Comparison of ENCODE assay signal across 14 cellular contexts in the genomic region with DNA sequence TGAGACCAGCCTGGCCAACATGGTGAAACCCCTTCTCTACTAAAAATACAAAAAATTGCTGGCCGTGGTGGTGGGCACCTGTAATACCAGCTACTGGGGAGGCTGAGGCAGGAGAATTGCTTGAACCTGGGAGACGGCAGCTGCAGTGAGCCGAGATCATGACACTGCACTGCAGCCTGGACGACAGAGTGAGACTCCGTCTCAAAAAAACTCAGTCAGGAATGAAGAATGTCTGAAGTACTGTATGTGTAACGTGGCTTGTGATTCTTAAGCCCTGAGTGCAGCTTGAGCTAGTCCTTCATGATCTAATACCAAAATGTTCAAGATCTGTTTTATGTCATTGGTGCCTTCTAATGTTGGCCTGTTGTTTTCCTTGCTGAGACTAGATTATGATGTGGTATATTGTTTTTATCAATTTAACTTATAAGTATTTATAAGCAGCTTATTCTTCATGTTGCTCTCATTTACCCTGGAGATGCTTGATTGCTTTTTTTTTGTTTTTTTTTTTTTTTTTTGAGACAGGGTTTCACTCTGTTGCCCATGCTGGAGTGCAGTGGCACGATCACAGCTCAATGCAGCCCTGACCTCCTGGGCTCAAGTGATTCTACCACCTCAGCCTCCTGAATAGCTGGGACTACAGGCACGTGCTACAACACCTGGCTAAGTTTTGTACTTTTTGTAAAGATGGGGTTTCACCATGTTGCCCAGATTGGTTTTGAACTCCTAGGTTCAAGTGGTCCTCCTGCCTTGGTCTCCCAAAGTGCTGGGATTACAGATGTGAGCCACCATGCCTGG. TPM values are rescaled to one million over a fixed set of nuclear protein-coding genes. Genes with fewer than 3 reads are reported as not detected.
DNase-seq lines count a peak whose midpoint lies in the region; FAIRE-seq and TF ChIP-seq lines count a peak whose summit lies in the region.
"Not testable (repeated sequence)": the region's sequence is repeated elsewhere in the genome, so short reads cannot be mapped to it uniquely, and the experiment has no call there.
"Had no signal": no experiment of that assay in that cellular context is flagged by ENCODE, and none has a peak within 500 bp of the region (broad histone marks: within the 10 kb centered on the region; RNA-seq: fewer than 3 reads in every experiment).

No MANE protein-coding gene starts in this region.

- not testable (repeated sequence) for H3K27ac ChIP-seq in BLaER1 treated with 17β-estradiol and CSF1 and Interleukin-3, amounts not matched to agents 10 nM and 100 nM; right atrium auricular region; trophoblast cell (ENCODE audit: low read depth, low read length)
- H3K27ac ChIP-seq in Karpas-422 (ENCODE audit: low read length), result peak overlapping the region; percentile 10; the same call in 1 of the 2 replicates

- H3K4me2 ChIP-seq in BLaER1 treated with 17β-estradiol and CSF1 and Interleukin-3, amounts not matched to agents 10 nM and 100 nM, result peak overlapping the region in 8 of 11 experiments; percentile 41 to 77 (median 64); a peak in 16 of 22 replicates
- peak overlapping the region; percentile 49 for H3K4me2 ChIP-seq in Karpas-422 (ENCODE audit: low read depth, low read length, poor library complexity, severe bottlenecking)
- H3K4me2 ChIP-seq in trophoblast cell (ENCODE audit: low read length), result not testable (repeated sequence)

- H3K18ac ChIP-seq in trophoblast cell (ENCODE audit: low read length), result not testable (repeated sequence)

- H2BK12ac ChIP-seq in trophoblast cell (ENCODE audit: low read length), result not testable (repeated sequence)

- H3K23ac ChIP-seq in trophoblast cell (ENCODE audit: low read length), result not testable (repeated sequence)

- H3K79me1 ChIP-seq in trophoblast cell (ENCODE audit: low read length), result not testable (repeated sequence)

- H3K4me3 Mint-ChIP-seq in activated CD4-positive, alpha-beta T cell treated with anti-CD3 and anti-CD28 coated beads, Interleukin-2, amount 10 ng/mL, durations not matched to agents 24 days and 14 days, result not testable (repeated sequence)

- H2BK120ac ChIP-seq in trophoblast cell (ENCODE audit: insufficient read depth, low read length, poor library complexity), result not testable (repeated sequence)

- H3K27me3 ChIP-seq in BLaER1 treated with 17β-estradiol and CSF1 and Interleukin-3, amounts not matched to agents 10 nM and 100 nM; Karpas-422 (ENCODE audit: low read length); right atrium auricular region; trophoblast cell (ENCODE audit: insufficient read depth, low read length): not testable (repeated sequence)

- H4K12ac ChIP-seq in trophoblast cell (ENCODE audit: low read depth, low read length), result not testable (repeated sequence)

- H3K9me3 Mint-ChIP-seq in activated CD4-positive, alpha-beta T cell treated with anti-CD3 and anti-CD28 coated beads, Interleukin-2, amount 10 ng/mL, durations not matched to agents 24 days and 14 days, result not testable (repeated sequence)

- H3K9ac ChIP-seq in BLaER1 treated with 17β-estradiol and CSF1 and Interleukin-3, amounts not matched to agents 10 nM and 100 nM, result peak overlapping the region in 1 of 11 experiments; percentile 21; a peak in 1 of 22 replicates
- H3K9ac ChIP-seq in Karpas-422 (ENCODE audit: low read length), result peak overlapping the region; percentile 3; the same call in 1 of the 2 replicates
- not testable (repeated sequence) for H3K9ac ChIP-seq in trophoblast cell (ENCODE audit: low read length)

- peak; percentile 5 for FAIRE-seq in GM12891 (lab: Jason Lieb, UNC)

- WGBS in trophoblast cell (ENCODE audit: extremely low coverage, insufficient coverage, insufficient read length), result no CpG with 5 or more reads among the region's 8 CpGs

- H3K4me1 ChIP-seq in BLaER1 treated with 17β-estradiol and CSF1 and Interleukin-3, amounts not matched to agents 10 nM and 100 nM, result peaks cover 5 to 52% (median 33%) of the 10 kb centered on the region in 10 experiments; a peak in 18 of 20 replicates
- peaks cover 36% of the 10 kb centered on the region for H3K4me1 ChIP-seq in Karpas-422 (ENCODE audit: low read length)
- H3K4me1 ChIP-seq in right atrium auricular region; trophoblast cell (ENCODE audit: control insufficient read depth in 1 of 2, insufficient read depth in 2 of 2, low read length in 2 of 2): not testable (repeated sequence)

- not testable (repeated sequence) for H3K4me1 Mint-ChIP-seq in activated CD4-positive, alpha-beta T cell treated with anti-CD3 and anti-CD28 coated beads, Interleukin-2, amount 10 ng/mL, durations not matched to agents 24 days and 14 days

- not testable (repeated sequence) for TF ChIP-seq POLR2A in GM12891 (IDR thresholded peaks at IDR 0.05; ENCODE audit: low read depth, low read length)

- H4K91ac ChIP-seq in trophoblast cell (ENCODE audit: low read depth, low read length), result not testable (repeated sequence)

- H3K79me2 ChIP-seq in Karpas-422 (ENCODE audit: low read length); trophoblast cell (ENCODE audit: control insufficient read depth, insufficient read depth, low read length, poor library complexity): not testable (repeated sequence)

- H3K36me3 Mint-ChIP-seq in activated CD4-positive, alpha-beta T cell treated with anti-CD3 and anti-CD28 coated beads, Interleukin-2, amount 10 ng/mL, durations not matched to agents 24 days and 14 days (ENCODE audit: low read depth), result not testable (repeated sequence)

- H3K36me3 ChIP-seq in BLaER1 treated with 17β-estradiol and CSF1 and Interleukin-3, amounts not matched to agents 10 nM and 100 nM; Karpas-422 (ENCODE audit: insufficient read depth, low read length); right atrium auricular region; trophoblast cell (ENCODE audit: control insufficient read depth in 1 of 2, insufficient read depth in 2 of 2, low read length in 2 of 2): not testable (repeated sequence)

- not testable (repeated sequence) for H2AK5ac ChIP-seq in trophoblast cell (ENCODE audit: low read length)

- not testable (repeated sequence) for H3K9me2 ChIP-seq in Karpas-422 (replicated peaks; ENCODE audit: insufficient read depth, low read length)

- peak overlapping the region; percentile 75; the same call in 1 of the 2 replicates for H2AFZ ChIP-seq in Karpas-422 (ENCODE audit: low read length)
- not testable (repeated sequence) for H2AFZ ChIP-seq in trophoblast cell (ENCODE audit: insufficient read depth, low read length, poor library complexity)

- intact Hi-C loops in activated CD4-positive, alpha-beta T cell treated with anti-CD3 and anti-CD28 coated beads, Interleukin-2, amount 10 ng/mL, durations not matched to agents 24 days and 14 days (cut with micrococcal nuclease), result not testable (repeated sequence)

- H4K8ac ChIP-seq in trophoblast cell (ENCODE audit: low read depth, low read length), result not testable (repeated sequence)

- not testable (repeated sequence) for TF ChIP-seq CTCF in right atrium auricular region (IDR thresholded peaks at IDR 0.05)

- not testable (repeated sequence) for H4K20me1 ChIP-seq in BLaER1 treated with 17β-estradiol and CSF1 and Interleukin-3, amounts not matched to agents 10 nM and 100 nM; Karpas-422 (ENCODE audit: insufficient read depth, low read depth, low read length)

- not testable (repeated sequence) for DNase-seq in GM12891 (ENCODE audit: insufficient read length, low spot score)
- DNase-seq in Karpas-422 (peak; percentile 47), RPMI8226 (peak; percentile 1), right atrium auricular region (ENCODE audit: low spot score) (peak; percentile 16), trophoblast cell (peak; percentile 33 to 47)
- peak; percentile 40 for DNase-seq in activated CD4-positive, alpha-beta T cell treated with anti-CD3 and anti-CD28 coated beads, Interleukin-2, amount 10 ng/mL, durations not matched to agents 24 days and 14 days

- H3K27me3 Mint-ChIP-seq in activated CD4-positive, alpha-beta T cell treated with anti-CD3 and anti-CD28 coated beads, Interleukin-2, amount 10 ng/mL, durations not matched to agents 24 days and 14 days, result peaks cover 12% of the 10 kb centered on the region

- not testable (repeated sequence) for H3K4ac ChIP-seq in trophoblast cell (ENCODE audit: low read depth, low read length)

- H2BK5ac ChIP-seq in trophoblast cell (ENCODE audit: low read depth, low read length, poor library complexity), result not testable (repeated sequence)

- not testable (repeated sequence) for H3K4me3 ChIP-seq in BLaER1 treated with 17β-estradiol and CSF1 and Interleukin-3, amounts not matched to agents 10 nM and 100 nM; Karpas-422 (ENCODE audit: low read length); right atrium auricular region; trophoblast cell (ENCODE audit: low read depth, low read length)

- H3K9me3 ChIP-seq in BLaER1 treated with 17β-estradiol and CSF1 and Interleukin-3, amounts not matched to agents 10 nM and 100 nM (replicated peaks in 1 of 11); Karpas-422 (ENCODE audit: low read length); right atrium auricular region; trophoblast cell (ENCODE audit: insufficient read depth, low read depth, low read length): not testable (repeated sequence)

- H3K14ac ChIP-seq in trophoblast cell (ENCODE audit: low read length), result not testable (repeated sequence)

- H3K27ac Mint-ChIP-seq in activated CD4-positive, alpha-beta T cell treated with anti-CD3 and anti-CD28 coated beads, Interleukin-2, amount 10 ng/mL, durations not matched to agents 24 days and 14 days, result not testable (repeated sequence)

RNA-seq across cellular contexts. Expression of a gene that starts 25.4 kb away (rescaled TPM):
- polyA plus RNA-seq in GM12891 (2012; ENCODE audit: low read depth, missing spikeins), result 1.0 TPM
- total RNA-seq in Karpas-422 (2014; rRNA removed; shearing (Covaris generic); ENCODE audit: low replicate concordance), result not detected in 2 replicates
- not detected in 2 replicates for total RNA-seq in activated CD4-positive, alpha-beta T cell treated with anti-CD3 and anti-CD28 coated beads, Interleukin-2, amount 10 ng/mL, durations not matched to agents 24 days and 14 days
- not detected for total RNA-seq in right atrium auricular region
- not detected in 2 replicates for polyA plus RNA-seq in trophoblast cell (2013)
- total RNA-seq: A172; A673; Caco-2; CD8-positive, alpha-beta T cell; GM23338; H4; H9 had no signal
- polyA plus RNA-seq: GM23338 had no signal

RNA-seq across cellular contexts. Expression of a gene that starts 44.2 kb away (rescaled TPM):
- 12.1 TPM for polyA plus RNA-seq in GM12891 (2012; ENCODE audit: low read depth, missing spikeins)
- total RNA-seq in Karpas-422 (2014; rRNA removed; shearing (Covaris generic); ENCODE audit: low replicate concordance), result 22.4 and 39.2 TPM in 2 replicates
- 2.9 and 3.1 TPM in 2 replicates for total RNA-seq in activated CD4-positive, alpha-beta T cell treated with anti-CD3 and anti-CD28 coated beads, Interleukin-2, amount 10 ng/mL, durations not matched to agents 24 days and 14 days
- total RNA-seq in right atrium auricular region, result 1 to 10 TPM; 1.3 to 2.6 TPM
- 64.0 and 68.7 TPM in 2 replicates for polyA plus RNA-seq in trophoblast cell (2013)
